8 cellular contexts compared by ENCODE assay signal in genomic region chrX:2383144-2383543, GRCh38.
"Had no signal": no experiment of that assay in that cellular context is flagged by ENCODE, and none has a peak within 500 bp of the region (broad histone marks: within the 10 kb centered on the region; RNA-seq: fewer than 3 reads in every experiment).

No MANE protein-coding gene starts in this region.

- H3K9me3 Mint-ChIP-seq: IgD-negative memory B cell had no signal

- H3K4me1 ChIP-seq: HAP-1 had no signal

- H3K27me3 Mint-ChIP-seq: IgD-negative memory B cell had no signal

- H3K27ac ChIP-seq: KMS-11 had no signal

- H3K9ac ChIP-seq: KMS-11 had no signal

- H3K4me1 Mint-ChIP-seq: GM23338, IgD-negative memory B cell had no signal

- H3K4me3 Mint-ChIP-seq: GM23338, IgD-negative memory B cell had no signal

- H3K9me3 ChIP-seq: HAP-1 had no signal

- H2AFZ ChIP-seq: GM23338 had no signal

- ATAC-seq: GM23338, HCT116 had no signal

- H3K27ac Mint-ChIP-seq: GM23338, IgD-negative memory B cell had no signal

- H3K36me3 ChIP-seq: HAP-1 had no signal

- H3K4me2 ChIP-seq: GM23338, KMS-11 had no signal

- H3K4me3 ChIP-seq: GM23338, HAP-1 had no signal

- DNase-seq: H7, Karpas-422, KBM-7 had no signal
